9 cellular contexts compared by ENCODE assay signal in genomic region chr11:86931965-86932332, GRCh38. TPM values are rescaled to one million over a fixed set of nuclear protein-coding genes. Genes with fewer than 3 reads are reported as not detected.
DNase-seq lines count a peak whose midpoint lies in the region; ATAC-seq and TF ChIP-seq lines count a peak whose summit lies in the region.
"Had no signal": no experiment of that assay in that cellular context is flagged by ENCODE, and none has a peak within 500 bp of the region (broad histone marks: within the 10 kb centered on the region; RNA-seq: fewer than 3 reads in every experiment).

No MANE protein-coding gene starts in this region.

- H3K27me3 Mint-ChIP-seq in nephron progenitor cell (ENCODE audit: low read depth, poor library complexity), result no peaks in the 10 kb centered on the region

- peak; percentile 61 for DNase-seq in GM23248
- DNase-seq in NCI-H226, result peak; percentile 27
- peak; percentile 65 for DNase-seq in dermis blood vessel endothelial cell
- no peak for DNase-seq in nephron progenitor cell
- no peak for DNase-seq in stimulated activated CD4-positive, alpha-beta T cell treated with anti-CD3 and anti-CD28 coated beads, Interleukin-2, amount 100 ng/mL, for 48 hours
- DNase-seq in left lobe of liver (ENCODE audit: low spot score), result no peak
- DNase-seq: SIG-M5 had no signal

- peaks cover 70% of the 10 kb centered on the region for H3K4me1 Mint-ChIP-seq in nephron progenitor cell

- H3K79me2 ChIP-seq in GM23248 (ENCODE audit: insufficient read depth), result no peaks in the 10 kb centered on the region

- no peaks in the 10 kb centered on the region for H3K36me3 ChIP-seq in GM23248 (ENCODE audit: low read depth)

- 0 out of 2 replicates have a peak overlapping the region, but pooled peaks have one; percentile 7 for H2AFZ ChIP-seq in GM23248

- H3K36me3 Mint-ChIP-seq in nephron progenitor cell (ENCODE audit: low read depth), result peaks cover 26% of the 10 kb centered on the region

- in situ Hi-C loops in GM23248 (cut with MboI), result loop anchor here (10.0 kb wide), 1 partner anchor 353 kb away; no protein-coding TSS in a partner anchor

- no peak overlapping the region for H3K4me3 ChIP-seq in GM23248

- peak overlapping the region; percentile 68 for H3K4me3 Mint-ChIP-seq in nephron progenitor cell

- H3K4me1 ChIP-seq in GM23248 (ENCODE audit: insufficient read depth), result peaks cover 25% of the 10 kb centered on the region

- no peak for TF ChIP-seq CTCF in nephron progenitor cell (IDR thresholded peaks at IDR 0.05)

- H4K20me1 ChIP-seq in GM23248 (ENCODE audit: insufficient read depth), result no peaks in the 10 kb centered on the region

- peaks cover 5% of the 10 kb centered on the region for H3K9me3 Mint-ChIP-seq in nephron progenitor cell

- no peak overlapping the region for H3K4me2 ChIP-seq in GM23248 (ENCODE audit: unreplicated experiment)

- peak overlapping the region; percentile 4; the same call in 1 of the 2 replicates for H3K27ac ChIP-seq in GM23248

- H3K9me2 ChIP-seq in GM23248 (ENCODE audit: insufficient read depth), result no peaks in the 10 kb centered on the region

- H3K9me3 ChIP-seq in GM23248 (ENCODE audit: low read depth), result no peaks in the 10 kb centered on the region

- 27 to 34% methylated on average over 3 of the region's 3 CpGs for WGBS in GM23248 (ENCODE audit: low coverage in 1 of 2, low lambda C conversion rate in 2 of 2, missing lambda C conversion rate in 2 of 2), 2 experiments

- peaks cover 16% of the 10 kb centered on the region for H3F3A ChIP-seq in GM23248 (ENCODE audit: insufficient read depth)

- peak overlapping the region; percentile 97 for H3K27ac Mint-ChIP-seq in nephron progenitor cell

- ATAC-seq in HG03520 (IDR thresholded peaks at IDR 0.05; ENCODE audit: unreplicated experiment) (no peak), left lobe of liver (no peak), GM18868 (IDR thresholded peaks at IDR 0.05; ENCODE audit: unreplicated experiment) (no peak)

- H3K27me3 ChIP-seq in GM23248 (replicated peaks; ENCODE audit: insufficient read depth), result no peaks in the 10 kb centered on the region

- H3K9ac ChIP-seq in GM23248, result no peak overlapping the region

RNA-seq across cellular contexts. Expression of gene FZD4, which starts 23.2 kb away (rescaled TPM):
- 19.1 and 21.3 TPM in 2 replicates for total RNA-seq in GM23248 (2014; rRNA removed; shearing (Covaris generic))
- polyA plus RNA-seq in GM23248 (2016; fragmentation: Nextera tagmentation; extraction: Ambion mirVana), result 7.8 and 8.3 TPM in 2 replicates
- total RNA-seq in dermis blood vessel endothelial cell (185 and 214 TPM in 2 replicates), left lobe of liver (15.8 TPM)

Comparison
In these comparisons a context has a peak if more than half of its experiments do, and no peak if none do; other contexts are left out.
1. DNase-seq: peak in GM23248 (single experiment), NCI-H226 (single experiment) and dermis blood vessel endothelial cell (single experiment); none in nephron progenitor cell (single experiment), stimulated activated CD4-positive, alpha-beta T cell treated with anti-CD3 and anti-CD28 coated beads, Interleukin-2, amount 100 ng/mL, for 48 hours (0 of 2) and left lobe of liver (single experiment).